Comparison of ENCODE assay signal across 11 cellular contexts in the genomic region with DNA sequence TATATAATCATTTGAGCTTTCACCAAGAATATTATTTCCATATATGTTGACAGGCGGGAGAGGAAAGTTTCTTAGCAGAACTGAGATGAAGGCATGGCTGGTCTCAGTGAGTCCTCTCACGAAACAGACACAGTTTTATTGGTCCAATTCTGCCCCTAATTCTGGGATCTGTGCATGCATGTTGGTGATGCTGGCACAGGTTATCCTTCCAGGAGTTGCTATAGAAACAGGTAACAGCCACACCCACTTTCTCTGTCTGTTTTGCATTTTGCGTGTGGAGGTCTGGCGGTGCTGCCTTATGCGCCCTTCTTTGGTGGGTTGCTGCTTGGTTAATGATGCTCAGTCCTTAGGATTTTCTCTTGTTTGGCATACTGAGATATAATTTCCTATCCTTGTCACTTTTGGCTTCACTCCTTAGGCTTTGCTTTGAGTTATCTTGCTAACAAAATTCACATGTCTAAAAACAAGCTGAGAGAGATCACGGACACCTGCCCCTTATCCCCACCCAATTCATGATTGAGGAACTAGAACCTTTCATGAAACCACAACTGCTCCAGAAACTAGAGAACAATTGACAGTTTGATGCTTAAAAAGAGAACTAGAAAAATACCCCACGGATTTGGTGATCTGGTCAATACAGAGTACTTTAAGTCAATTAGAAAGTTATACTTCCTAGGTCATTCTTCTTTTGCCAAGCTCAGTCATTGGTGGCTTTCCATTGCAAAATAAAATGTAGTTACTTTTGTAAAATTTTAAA.
A peak's percentile ranks its signal among the peaks of the same experiment; 100 is the strongest.
DNase-seq lines count a peak whose midpoint lies in the region; ATAC-seq and TF ChIP-seq lines count a peak whose summit lies in the region.
"Had no signal": no experiment of that assay in that cellular context is flagged by ENCODE, and none has a peak within 500 bp of the region (broad histone marks: within the 10 kb centered on the region; RNA-seq: fewer than 3 reads in every experiment).

No MANE protein-coding gene starts in this region.

- DNase-seq in GM10248 (ENCODE audit: extremely low spot score) (peak; percentile 5), NCI-H2029 (lab: John Stamatoyannopoulos, UW) (no peak), islet precursor cell (no peak), GOT3 (lab: John Stamatoyannopoulos, UW) (no peak), inferior parietal cortex (ENCODE audit: extremely low spot score) (no peak)
- DNase-seq: activated CD4-positive, alpha-beta memory T cell treated with anti-CD3 and anti-CD28 coated beads, Interleukin-2, amount 10 ng/mL, durations not matched to agents 7 days and 5 days; NCI-H69 had no signal

- CTCF ChIA-PET in GM10248 (lab: Yijun Ruan, JAX) = interaction anchor here (1.2 to 1.4 kb wide), 2 partner anchors 10 to 20 kb away, joined by 3 read pairs; no protein-coding TSS in a partner anchor

- ATAC-seq in GM19324 (IDR thresholded peaks at IDR 0.05; ENCODE audit: low FRiP score, unreplicated experiment) = peak; percentile 71
- peak; percentile 70 for ATAC-seq in HG02678 (IDR thresholded peaks at IDR 0.05; ENCODE audit: unreplicated experiment)
- peak; percentile 75 for ATAC-seq in HG03469 (IDR thresholded peaks at IDR 0.05; ENCODE audit: unreplicated experiment)
- ATAC-seq: left lobe of liver had no signal

- POLR2A ChIA-PET in GM10248 (lab: Yijun Ruan, JAX) = no interaction called here

- no peak for TF ChIP-seq CTCF in GM10248 (IDR thresholded peaks at IDR 0.05; ENCODE audit: control extremely low read depth, extremely low read depth, low read depth, missing control alignments)
